Comparison of ENCODE assay signal across 1 cellular context in genomic region chr12:71158361-71158882, GRCh38.
TF ChIP-seq lines count a peak whose summit lies in the region.

No MANE protein-coding gene starts in this region.

TF ChIP-seq in HepG2, 621 proteins besides CTCF, POLR2A, EP300 and RAD21 (continued from another document):
- peak; percentile 61; the same call in 1 of the 2 replicates for TF ChIP-seq AHDC1 (CRISPR knock-in tag; IDR thresholded peaks at IDR 0.05; ENCODE audit: borderline replicate concordance)
- TF ChIP-seq ZNF652 (CRISPR knock-in tag; IDR thresholded peaks at IDR 0.05; ENCODE audit: borderline replicate concordance, low read depth): no peak
- no peak for TF ChIP-seq NR2F6 (IDR thresholded peaks at IDR 0.05)
- TF ChIP-seq NR2F6 (CRISPR knock-in tag; IDR thresholded peaks at IDR 0.05): peak; percentile 25; the same call in 1 of the 2 replicates
- peak; percentile 54 for TF ChIP-seq GATAD2A (CRISPR knock-in tag; IDR thresholded peaks at IDR 0.05)
- no peak for TF ChIP-seq SOX13 (IDR thresholded peaks at IDR 0.05)
- TF ChIP-seq SOX13 (CRISPR knock-in tag; conservative IDR thresholded peaks at IDR 0.05 in 1 of 2, IDR thresholded peaks at IDR 0.05 in 1 of 2): 0 out of 4 replicates have a peak, but pooled peaks of 1 of the 2 experiments have one; percentile 19
- TF ChIP-seq ZGPAT (CRISPR knock-in tag; IDR thresholded peaks at IDR 0.05): no peak
- TF ChIP-seq NFE2L2 (IDR thresholded peaks at IDR 0.05; ENCODE audit: low read length): 0 out of 2 replicates have a peak, but pooled peaks have one; percentile 2
